In the genomic region with DNA sequence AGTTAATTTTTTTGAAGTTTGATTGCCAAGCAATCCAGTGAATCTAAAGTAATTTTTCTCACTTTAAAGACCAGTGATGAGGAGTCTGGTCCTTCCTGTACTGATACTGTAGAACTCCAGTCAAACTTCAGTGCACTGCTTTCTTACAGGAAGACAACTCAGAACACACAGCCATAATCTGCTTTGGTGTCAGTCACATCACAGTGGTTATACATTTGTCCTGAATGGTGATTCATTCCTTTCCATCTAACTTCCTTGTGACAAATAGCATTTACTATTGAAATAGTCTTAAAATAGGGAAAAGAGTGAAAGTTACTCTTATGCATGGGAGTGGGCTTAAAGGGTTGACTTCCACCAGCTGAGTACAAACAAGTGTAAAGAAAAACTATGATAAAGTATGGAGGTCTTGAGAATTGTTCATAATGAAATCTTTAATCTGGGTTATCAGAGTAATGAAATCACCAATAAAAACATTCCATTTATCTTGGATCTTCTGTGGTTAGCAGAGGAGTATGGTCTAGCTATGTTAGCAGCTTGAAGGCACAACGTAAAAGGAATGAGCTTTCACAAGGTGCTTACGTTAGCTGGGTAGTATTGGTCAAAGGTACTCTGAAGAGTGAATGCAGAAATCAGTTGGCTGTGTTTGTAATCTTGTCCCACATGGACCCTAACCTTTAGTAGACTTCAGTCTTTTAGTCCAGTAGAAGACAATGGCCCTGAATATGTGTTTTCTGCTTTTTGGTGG, we compare ENCODE assay signal across 28 cellular contexts. TPM values are rescaled to one million over a fixed set of nuclear protein-coding genes. Genes with fewer than 3 reads are reported as not detected.
DNase-seq lines count a peak whose midpoint lies in the region; ATAC-seq and TF ChIP-seq lines count a peak whose summit lies in the region.
"Had no signal": no experiment of that assay in that cellular context is flagged by ENCODE, and none has a peak within 500 bp of the region (broad histone marks: within the 10 kb centered on the region; RNA-seq: fewer than 3 reads in every experiment).

No MANE protein-coding gene starts in this region.

- no peaks in the 10 kb centered on the region for H3K27me3 Mint-ChIP-seq in activated naive CD8-positive, alpha-beta T cell
- no peaks in the 10 kb centered on the region for H3K27me3 Mint-ChIP-seq in activated naive CD8-positive, alpha-beta T cell treated with anti-CD3 and anti-CD28 coated beads, Interleukin-2, amount 50 U/mL, for 24 hours
- H3K27me3 Mint-ChIP-seq: effector memory CD8-positive, alpha-beta T cell had no signal

- H3K4me1 ChIP-seq in PC-3 (ENCODE audit: insufficient read depth, low read length) (peaks cover 57% of the 10 kb centered on the region), osteoblast (ENCODE audit: insufficient read depth, low read length) (peaks cover 10% of the 10 kb centered on the region)
- H3K4me1 ChIP-seq: thyroid gland had no signal

- H3K27ac ChIP-seq in PC-3 (ENCODE audit: low read length), result peak overlapping the region; percentile 95
- peak overlapping the region; percentile 93 for H3K27ac ChIP-seq in brain microvascular endothelial cell
- peak overlapping the region; percentile 38 for H3K27ac ChIP-seq in osteoblast (ENCODE audit: low read depth, low read length)
- H3K27ac ChIP-seq: C4-2B, psoas muscle, SK-N-MC, thyroid gland had no signal

- H3K4me2 ChIP-seq in PC-3 (ENCODE audit: low read length) (no peak overlapping the region), osteoblast (ENCODE audit: insufficient read depth, low read length) (no peak overlapping the region)

- H3K36me3 ChIP-seq in PC-3 (ENCODE audit: low read depth, low read length), result peaks cover 10% of the 10 kb centered on the region; the same call in 1 of the 2 replicates
- H3K36me3 ChIP-seq in brain microvascular endothelial cell (replicated peaks), result peaks cover 5% of the 10 kb centered on the region
- H3K36me3 ChIP-seq in osteoblast (ENCODE audit: insufficient read depth, low read length), result peaks cover 12% of the 10 kb centered on the region

- intact Hi-C loops in PC-3 (cut with micrococcal nuclease), result no loop called here

- peaks cover 62% of the 10 kb centered on the region for H3K4me1 Mint-ChIP-seq in activated naive CD8-positive, alpha-beta T cell (ENCODE audit: low read depth)
- H3K4me1 Mint-ChIP-seq in activated naive CD8-positive, alpha-beta T cell treated with anti-CD3 and anti-CD28 coated beads, Interleukin-2, amount 50 U/mL, for 24 hours, result peaks cover 51% of the 10 kb centered on the region
- H3K4me1 Mint-ChIP-seq: neural crest cell had no signal

- no peaks in the 10 kb centered on the region for H3K9me2 ChIP-seq in PC-3 (replicated peaks; ENCODE audit: low read length)

- no peak overlapping the region for H3K9ac ChIP-seq in PC-3 (ENCODE audit: low read length)

- CTCF ChIA-PET in PC-3 (lab: Charles Lee), result no interaction called here

- H3K27me3 ChIP-seq in PC-3 (ENCODE audit: low read length) (no peaks in the 10 kb centered on the region), brain microvascular endothelial cell (replicated peaks) (no peaks in the 10 kb centered on the region), osteoblast (ENCODE audit: insufficient read depth, low read length) (no peaks in the 10 kb centered on the region)
- H3K27me3 ChIP-seq: thyroid gland had no signal

- H3K4me3 Mint-ChIP-seq in activated naive CD8-positive, alpha-beta T cell, result no peak overlapping the region
- no peak overlapping the region for H3K4me3 Mint-ChIP-seq in activated naive CD8-positive, alpha-beta T cell treated with anti-CD3 and anti-CD28 coated beads, Interleukin-2, amount 50 U/mL, for 24 hours
- H3K4me3 Mint-ChIP-seq: effector memory CD8-positive, alpha-beta T cell; neural crest cell had no signal

- H3K79me2 ChIP-seq in PC-3 (ENCODE audit: low read length) (0 out of 2 replicates have a peak, but pooled peaks cover 13% of the 10 kb centered on the region), osteoblast (ENCODE audit: insufficient read depth, low read length) (no peaks in the 10 kb centered on the region)

- no peaks in the 10 kb centered on the region for H3K9me3 Mint-ChIP-seq in activated naive CD8-positive, alpha-beta T cell (ENCODE audit: low read depth)
- no peaks in the 10 kb centered on the region for H3K9me3 Mint-ChIP-seq in activated naive CD8-positive, alpha-beta T cell treated with anti-CD3 and anti-CD28 coated beads, Interleukin-2, amount 50 U/mL, for 24 hours
- H3K9me3 Mint-ChIP-seq: effector memory CD8-positive, alpha-beta T cell; neural crest cell had no signal

- H3F3A ChIP-seq in PC-3 (ENCODE audit: low read length, unreplicated experiment), result no peaks in the 10 kb centered on the region

- H3K9me3 ChIP-seq in PC-3 (ENCODE audit: low read length) (no peaks in the 10 kb centered on the region), osteoblast (ENCODE audit: low read depth, low read length) (no peaks in the 10 kb centered on the region)
- H3K9me3 ChIP-seq: psoas muscle, thyroid gland had no signal

- in situ Hi-C loops in brain microvascular endothelial cell (cut with HindIII; ENCODE audit: low pct_ligation_motif_present, low sequenced_read_pairs), result no loop called here
- in situ Hi-C loops in GM13976 (cut with MboI; ENCODE audit: low sequenced_read_pairs, unreplicated experiment), result no loop called here

- no TSS peak for BruUV-seq in PC-3 (replicated peaks; lab: Mats Ljungman, UMichigan)

- POLR2A ChIA-PET in PC-3 (lab: Charles Lee; ENCODE audit: unreplicated experiment), result no interaction called here

- DNase-seq in activated naive CD8-positive, alpha-beta T cell treated with anti-CD3 and anti-CD28 coated beads, Interleukin-2, amount 50 U/mL, for 24 hours, result no peak
- DNase-seq in PC-3 (peak; percentile 51), brain microvascular endothelial cell (peak; percentile 84), osteoblast (ENCODE audit: insufficient read length, low spot score, missing footprints) (no peak), mesenteric fat pad (ENCODE audit: low spot score) (no peak), GM13976 (ENCODE audit: low spot score) (no peak), T-helper 9 cell (no peak)
- DNase-seq: ACHN; activated effector memory CD4-positive, alpha-beta T cell treated with Interleukin-2 at 50 U/mL for 16 hours; amniotic stem cell; DMS153; effector memory CD8-positive, alpha-beta T cell; glutamatergic neuron; HCEC 1CT; Kasumi-1; midbrain; NCI-H1048; NCI-H2029; psoas muscle; small intestine; stimulated activated naive CD4-positive, alpha-beta T cell treated with Interleukin-2 at 50 U/mL for 16 hours; T1000; thyroid gland had no signal

- H3K36me3 Mint-ChIP-seq in activated naive CD8-positive, alpha-beta T cell, result peaks cover 16% of the 10 kb centered on the region
- peaks cover 35% of the 10 kb centered on the region for H3K36me3 Mint-ChIP-seq in activated naive CD8-positive, alpha-beta T cell treated with anti-CD3 and anti-CD28 coated beads, Interleukin-2, amount 50 U/mL, for 24 hours (ENCODE audit: low read depth)

- H4K20me1 ChIP-seq in PC-3 (ENCODE audit: low read length) (no peaks in the 10 kb centered on the region), osteoblast (ENCODE audit: insufficient read depth, low read length) (no peaks in the 10 kb centered on the region)

- H2AFZ ChIP-seq in PC-3 (ENCODE audit: low read length), result no peak overlapping the region
- H2AFZ ChIP-seq in osteoblast (ENCODE audit: low read length), result no peak overlapping the region

- H3K4me3 ChIP-seq in PC-3 (ENCODE audit: low read length), result no peak overlapping the region
- H3K4me3 ChIP-seq in brain microvascular endothelial cell (ENCODE audit: low read depth, low read length), result no peak overlapping the region
- no peak overlapping the region for H3K4me3 ChIP-seq in osteoblast (ENCODE audit: insufficient read depth, low read length)
- H3K4me3 ChIP-seq: psoas muscle, SK-N-MC, thyroid gland had no signal

- peak overlapping the region; percentile 18 for H3K27ac Mint-ChIP-seq in activated naive CD8-positive, alpha-beta T cell
- no peak overlapping the region for H3K27ac Mint-ChIP-seq in activated naive CD8-positive, alpha-beta T cell treated with anti-CD3 and anti-CD28 coated beads, Interleukin-2, amount 50 U/mL, for 24 hours

- no peak for TF ChIP-seq CTCF in PC-3 (conservative IDR thresholded peaks at IDR 0.05; ENCODE audit: low read depth, low read length)
- TF ChIP-seq CTCF in brain microvascular endothelial cell (IDR thresholded peaks at IDR 0.05; ENCODE audit: low read depth, low read length, missing control alignments), result no peak
- no peak for TF ChIP-seq CTCF in osteoblast (IDR thresholded peaks at IDR 0.05; ENCODE audit: extremely low read depth, low read depth, low read length)
- TF ChIP-seq CTCF in GM13976 (IDR thresholded peaks at IDR 0.05; ENCODE audit: borderline replicate concordance, control extremely low read depth, extremely low read depth, insufficient read depth, missing control alignments), result no peak

- ATAC-seq in activated naive CD8-positive, alpha-beta T cell treated with anti-CD3 and anti-CD28 coated beads, Interleukin-2, amount 50 U/mL, for 24 hours, result no peak
- peak; percentile 10; the same call in 1 of the 2 replicates for ATAC-seq in PC-3
- ATAC-seq: effector memory CD8-positive, alpha-beta T cell; left lobe of liver; psoas muscle had no signal

RNA-seq across cellular contexts. Expression of a gene that starts 41.5 kb away (rescaled TPM):
- 26.7 and 33.6 TPM in 2 replicates for total RNA-seq in PC-3 (2014; rRNA removed)
- total RNA-seq in osteoblast, result 27.9 and 31.5 TPM in 2 replicates
- 39.2 TPM for total RNA-seq in mesenteric fat pad

Comparison
In these comparisons a context has a peak if more than half of its experiments do, and no peak if none do; other contexts are left out.
1. DNase-seq: peak in PC-3 (single experiment) and brain microvascular endothelial cell (single experiment); none in activated naive CD8-positive, alpha-beta T cell treated with anti-CD3 and anti-CD28 coated beads, Interleukin-2, amount 50 U/mL, for 24 hours (single experiment), osteoblast (single experiment), mesenteric fat pad (single experiment), GM13976 (single experiment) and T-helper 9 cell (single experiment).
2. H3K27ac ChIP-seq: peak in every context shown above with its lines; median percentile 95 in PC-3; 93 in brain microvascular endothelial cell; 38 in osteoblast.